ENCODE assay signal across 8 cellular contexts in genomic region chr13:98509271-98510155, GRCh38.
DNase-seq lines count a peak whose midpoint lies in the region; ATAC-seq and TF ChIP-seq lines count a peak whose summit lies in the region.

No MANE protein-coding gene starts in this region.

- no peak overlapping the region for H3K4me3 ChIP-seq in Peyer's patch

- TF ChIP-seq POLR2A in Peyer's patch (IDR thresholded peaks at IDR 0.05) = peak in 1 of 2 donors; percentile 40

- H3K27ac ChIP-seq in Peyer's patch = peak overlapping the region; percentile 64 to 87 (median 76)

- peak; percentile 73 to 92 (median 73) for DNase-seq in Peyer's patch
- peak; percentile 86 for DNase-seq in amniotic epithelial cell (ENCODE audit: low read depth)
- peak; percentile 70 for DNase-seq in islet precursor cell
- DNase-seq in stimulated activated CD8-positive, alpha-beta memory T cell treated with anti-CD3 and anti-CD28 coated beads, Interleukin-4, amount 100 ng/mL, for 48 hours = peak; percentile 59
- no peak for DNase-seq in putamen (ENCODE audit: low spot score)
- DNase-seq in SK-N-DZ (ENCODE audit: low spot score) = no peak

- no peaks in the 10 kb centered on the region for H3K27me3 ChIP-seq in Peyer's patch

- H3K9me3 ChIP-seq in Peyer's patch = no peaks in the 10 kb centered on the region

- no peaks in the 10 kb centered on the region for H3K36me3 ChIP-seq in Peyer's patch

- no peak for TF ChIP-seq CTCF in Peyer's patch (IDR thresholded peaks at IDR 0.05)

- ATAC-seq in GM18868 (IDR thresholded peaks at IDR 0.05; ENCODE audit: unreplicated experiment) (peak; percentile 45), HG02973 (IDR thresholded peaks at IDR 0.05; ENCODE audit: unreplicated experiment) (peak; percentile 47)

- H3K4me1 ChIP-seq in Peyer's patch = peaks cover 7 to 48% (median 24%) of the 10 kb centered on the region in 4 donors

Comparison
In these comparisons a context has a peak if more than half of its experiments do, and no peak if none do; other contexts are left out.
1. DNase-seq: peak in Peyer's patch (3 of 3), amniotic epithelial cell (single experiment), islet precursor cell (single experiment) and stimulated activated CD8-positive, alpha-beta memory T cell treated with anti-CD3 and anti-CD28 coated beads, Interleukin-4, amount 100 ng/mL, for 48 hours (single experiment); none in putamen (single experiment) and SK-N-DZ (single experiment).